Comparison of ENCODE assay signal across 9 cellular contexts in the genomic region with DNA sequence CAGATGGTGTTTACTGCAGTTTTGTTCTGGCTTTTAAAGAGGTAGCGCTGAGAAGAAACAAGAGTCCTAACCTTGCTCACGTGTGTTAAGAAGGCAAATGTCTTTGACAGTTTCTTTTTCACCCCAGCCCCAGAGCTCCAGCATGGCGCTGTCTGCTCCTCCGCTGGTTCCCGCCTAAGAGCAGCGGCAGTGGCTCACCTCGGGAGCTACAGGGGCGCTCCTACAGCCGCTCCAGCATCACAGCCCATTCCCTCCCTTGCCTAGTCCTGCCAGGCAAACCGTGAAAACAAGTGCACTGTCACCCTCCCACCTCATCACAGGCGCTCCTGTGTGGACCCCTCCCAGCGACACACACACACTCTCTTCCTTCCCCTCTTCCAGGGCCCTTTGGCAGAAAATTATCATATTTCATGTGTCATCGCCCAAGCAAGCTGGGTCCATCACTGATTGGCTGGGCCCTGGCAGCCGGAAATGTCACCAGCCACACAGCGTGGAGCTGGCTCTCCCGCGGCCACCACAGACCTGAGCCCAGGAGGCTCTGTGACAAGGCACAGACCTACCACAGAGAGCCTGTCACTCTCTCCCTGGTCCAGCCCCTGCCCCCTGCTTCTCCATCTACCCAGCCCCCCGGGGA. TPM values are rescaled to one million over a fixed set of nuclear protein-coding genes. Genes with fewer than 3 reads are reported as not detected.
DNase-seq lines count a peak whose midpoint lies in the region; ATAC-seq and TF ChIP-seq lines count a peak whose summit lies in the region.
"Had no signal": no experiment of that assay in that cellular context is flagged by ENCODE, and none has a peak within 500 bp of the region (broad histone marks: within the 10 kb centered on the region; RNA-seq: fewer than 3 reads in every experiment).

No MANE protein-coding gene starts in this region.

- H3K27me3 Mint-ChIP-seq in CD8-positive, alpha-beta T cell (ENCODE audit: low read depth) = no peaks in the 10 kb centered on the region
- H3K27me3 Mint-ChIP-seq in activated CD4-positive, alpha-beta T cell treated with anti-CD3 and anti-CD28 coated beads, Interleukin-2, amount 10 ng/mL, durations not matched to agents 7 days and 5 days = no peaks in the 10 kb centered on the region
- H3K27me3 Mint-ChIP-seq in effector memory CD8-positive, alpha-beta T cell = no peaks in the 10 kb centered on the region
- H3K27me3 Mint-ChIP-seq in neural crest cell (ENCODE audit: low read depth) = peaks cover 30% of the 10 kb centered on the region

- peaks cover 7% of the 10 kb centered on the region for H3K9me3 Mint-ChIP-seq in CD8-positive, alpha-beta T cell
- peaks cover 10% of the 10 kb centered on the region for H3K9me3 Mint-ChIP-seq in activated CD4-positive, alpha-beta T cell treated with anti-CD3 and anti-CD28 coated beads, Interleukin-2, amount 10 ng/mL, durations not matched to agents 7 days and 5 days
- H3K9me3 Mint-ChIP-seq in effector memory CD8-positive, alpha-beta T cell = no peaks in the 10 kb centered on the region
- H3K9me3 Mint-ChIP-seq in neural crest cell = peaks cover 8% of the 10 kb centered on the region

- H3K27ac Mint-ChIP-seq in CD8-positive, alpha-beta T cell = peak overlapping the region; percentile 98
- H3K27ac Mint-ChIP-seq in activated CD4-positive, alpha-beta T cell treated with anti-CD3 and anti-CD28 coated beads, Interleukin-2, amount 10 ng/mL, durations not matched to agents 7 days and 5 days = peak overlapping the region; percentile 98
- peak overlapping the region; percentile 92 to 94 for H3K27ac Mint-ChIP-seq in effector memory CD8-positive, alpha-beta T cell
- H3K27ac Mint-ChIP-seq in neural crest cell (ENCODE audit: unreplicated experiment) = no peak overlapping the region

- no peaks in the 10 kb centered on the region for H3K9me3 ChIP-seq in CD8-positive, alpha-beta T cell (ENCODE audit: low read length)
- no peaks in the 10 kb centered on the region for H3K9me3 ChIP-seq in esophagus muscularis mucosa

- peaks cover 58% of the 10 kb centered on the region for H3K4me1 Mint-ChIP-seq in CD8-positive, alpha-beta T cell (ENCODE audit: low read depth)
- H3K4me1 Mint-ChIP-seq in activated CD4-positive, alpha-beta T cell treated with anti-CD3 and anti-CD28 coated beads, Interleukin-2, amount 10 ng/mL, durations not matched to agents 7 days and 5 days = peaks cover 58% of the 10 kb centered on the region
- peaks cover 45 to 58% of the 10 kb centered on the region in 2 donors for H3K4me1 Mint-ChIP-seq in effector memory CD8-positive, alpha-beta T cell (ENCODE audit: low read depth in 2 of 2)
- peaks cover 35% of the 10 kb centered on the region for H3K4me1 Mint-ChIP-seq in neural crest cell

- H3K4me3 Mint-ChIP-seq in CD8-positive, alpha-beta T cell = peak overlapping the region; percentile 95
- H3K4me3 Mint-ChIP-seq in activated CD4-positive, alpha-beta T cell treated with anti-CD3 and anti-CD28 coated beads, Interleukin-2, amount 10 ng/mL, durations not matched to agents 7 days and 5 days = peak overlapping the region; percentile 79
- H3K4me3 Mint-ChIP-seq in effector memory CD8-positive, alpha-beta T cell = peak overlapping the region; percentile 76 to 82
- H3K4me3 Mint-ChIP-seq in neural crest cell = peak overlapping the region; percentile 82

- intact Hi-C loops in CD8-positive, alpha-beta T cell (cut with DNase I, micrococcal nuclease) = loop anchor here (1.0 to 10.0 kb wide), 6 partner anchors 22 to 545 kb away; partner anchors contain the start of gene CCDC30 (in 1 of the 2)
- intact Hi-C loops in esophagus muscularis mucosa (cut with DNase I) = loop anchor here (10.0 kb wide), 1 partner anchor 115 kb away; no protein-coding TSS in a partner anchor

- no peak for TF ChIP-seq POLR2A in esophagus muscularis mucosa (IDR thresholded peaks at IDR 0.05; ENCODE audit: low read depth)

- DNase-seq in CD8-positive, alpha-beta T cell = peak; percentile 39 to 85 (median 74)
- peak; percentile 100 for DNase-seq in NCI-H2029 (lab: John Stamatoyannopoulos, UW)
- peak; percentile 88 for DNase-seq in activated CD4-positive, alpha-beta T cell treated with anti-CD3 and anti-CD28 coated beads, Interleukin-2, amount 10 ng/mL, durations not matched to agents 7 days and 5 days
- peak; percentile 70 to 76 (median 71) for DNase-seq in effector memory CD8-positive, alpha-beta T cell
- peak; percentile 44 for DNase-seq in neural crest cell (ENCODE audit: low read depth, low spot score)
- DNase-seq in superior temporal gyrus (ENCODE audit: extremely low spot score) = peak; percentile 64
- DNase-seq in esophagus muscularis mucosa (ENCODE audit: extremely low spot score) = no peak

- H3K4me1 ChIP-seq in CD8-positive, alpha-beta T cell (ENCODE audit: insufficient read depth, low read length) = peaks cover 43% of the 10 kb centered on the region
- peaks cover 21 to 46% (median 37%) of the 10 kb centered on the region in 4 donors for H3K4me1 ChIP-seq in esophagus muscularis mucosa

- POLR2A ChIA-PET in CD8-positive, alpha-beta T cell (lab: Charles Lee) = interaction anchor here (0.8 to 8.1 kb wide), 8 partner anchors 10 to 246 kb away, joined by 3 to 89 read pairs (median 3); no protein-coding TSS in a partner anchor
- POLR2A ChIA-PET in activated CD4-positive, alpha-beta T cell treated with anti-CD3 and anti-CD28 coated beads, Interleukin-2, amount 10 ng/mL, durations not matched to agents 7 days and 5 days (lab: Charles Lee) = interaction anchor here (0.6 to 1.3 kb wide), 4 partner anchors 28 to 470 kb away, joined by 3 to 6 read pairs (median 4); no protein-coding TSS in a partner anchor

- no peak for TF ChIP-seq CTCF in CD8-positive, alpha-beta T cell (IDR thresholded peaks at IDR 0.05)
- no peak for TF ChIP-seq CTCF in neural crest cell (conservative IDR thresholded peaks at IDR 0.05)
- TF ChIP-seq CTCF in esophagus muscularis mucosa (IDR thresholded peaks at IDR 0.05) = no peak

- H3K36me3 Mint-ChIP-seq in CD8-positive, alpha-beta T cell = peaks cover 2% of the 10 kb centered on the region
- peaks cover 15% of the 10 kb centered on the region for H3K36me3 Mint-ChIP-seq in activated CD4-positive, alpha-beta T cell treated with anti-CD3 and anti-CD28 coated beads, Interleukin-2, amount 10 ng/mL, durations not matched to agents 7 days and 5 days (ENCODE audit: low read depth)
- H3K36me3 Mint-ChIP-seq in effector memory CD8-positive, alpha-beta T cell (ENCODE audit: insufficient read depth) = peaks cover 15% of the 10 kb centered on the region
- H3K36me3 Mint-ChIP-seq in neural crest cell (ENCODE audit: low read depth) = no peaks in the 10 kb centered on the region

- CTCF ChIA-PET in CD8-positive, alpha-beta T cell (lab: Charles Lee) = interaction anchor here (0.8 to 6.4 kb wide), 5 partner anchors 9 to 65 kb away, joined by 3 to 61 read pairs (median 4); no protein-coding TSS in a partner anchor
- CTCF ChIA-PET in activated CD4-positive, alpha-beta T cell treated with anti-CD3 and anti-CD28 coated beads, Interleukin-2, amount 10 ng/mL, durations not matched to agents 7 days and 5 days (lab: Charles Lee) = interaction anchor here (0.6 to 1.3 kb wide), 5 partner anchors 10 to 128 kb away, joined by 3 to 5 read pairs (median 3); no protein-coding TSS in a partner anchor

- H3K36me3 ChIP-seq in CD8-positive, alpha-beta T cell (ENCODE audit: insufficient read depth, low read length) = no peaks in the 10 kb centered on the region
- H3K36me3 ChIP-seq in esophagus muscularis mucosa = no peaks in the 10 kb centered on the region

- peak; percentile 81 for ATAC-seq in CD8-positive, alpha-beta T cell
- peak; percentile 58 for ATAC-seq in GM21447 (IDR thresholded peaks at IDR 0.05; ENCODE audit: unreplicated experiment)
- peak; percentile 81 for ATAC-seq in effector memory CD8-positive, alpha-beta T cell (replicated peaks)

- H3K27me3 ChIP-seq in CD8-positive, alpha-beta T cell (ENCODE audit: insufficient read depth, low read length) = no peaks in the 10 kb centered on the region
- H3K27me3 ChIP-seq in esophagus muscularis mucosa = no peaks in the 10 kb centered on the region

- no peak for TF ChIP-seq EP300 in esophagus muscularis mucosa (IDR thresholded peaks at IDR 0.05)

- H3K4me3 ChIP-seq in CD8-positive, alpha-beta T cell (ENCODE audit: low read depth, low read length) = peak overlapping the region; percentile 51
- peak overlapping the region in 1 of 4 donors; percentile 33 for H3K4me3 ChIP-seq in esophagus muscularis mucosa

- WGBS in esophagus muscularis mucosa = 44% methylated on average over 14 of the region's 18 CpGs

- H3K27ac ChIP-seq in CD8-positive, alpha-beta T cell (ENCODE audit: low read depth, low read length) = peak overlapping the region; percentile 56
- H3K27ac ChIP-seq in esophagus muscularis mucosa (replicated peaks in 1 of 4) = no peak overlapping the region
- H3K27ac ChIP-seq: HL-60 had no signal

RNA-seq across cellular contexts. Expression of gene HIVEP3, which starts 1.2 kb away (rescaled TPM):
- 1 to 10 TPM; 5.0 TPM for total RNA-seq in CD8-positive, alpha-beta T cell
- total RNA-seq in activated CD4-positive, alpha-beta T cell treated with anti-CD3 and anti-CD28 coated beads, Interleukin-2, amount 10 ng/mL, durations not matched to agents 7 days and 5 days = 10 to 100 TPM; 18.4 to 21.5 TPM
- total RNA-seq in neural crest cell (1.2 and 1.5 TPM in 2 replicates), esophagus muscularis mucosa (1 to 10 TPM; 1.4 to 3.0 (median 2.3) TPM)
